ENCODE assay signal across 8 cellular contexts in the genomic region with DNA sequence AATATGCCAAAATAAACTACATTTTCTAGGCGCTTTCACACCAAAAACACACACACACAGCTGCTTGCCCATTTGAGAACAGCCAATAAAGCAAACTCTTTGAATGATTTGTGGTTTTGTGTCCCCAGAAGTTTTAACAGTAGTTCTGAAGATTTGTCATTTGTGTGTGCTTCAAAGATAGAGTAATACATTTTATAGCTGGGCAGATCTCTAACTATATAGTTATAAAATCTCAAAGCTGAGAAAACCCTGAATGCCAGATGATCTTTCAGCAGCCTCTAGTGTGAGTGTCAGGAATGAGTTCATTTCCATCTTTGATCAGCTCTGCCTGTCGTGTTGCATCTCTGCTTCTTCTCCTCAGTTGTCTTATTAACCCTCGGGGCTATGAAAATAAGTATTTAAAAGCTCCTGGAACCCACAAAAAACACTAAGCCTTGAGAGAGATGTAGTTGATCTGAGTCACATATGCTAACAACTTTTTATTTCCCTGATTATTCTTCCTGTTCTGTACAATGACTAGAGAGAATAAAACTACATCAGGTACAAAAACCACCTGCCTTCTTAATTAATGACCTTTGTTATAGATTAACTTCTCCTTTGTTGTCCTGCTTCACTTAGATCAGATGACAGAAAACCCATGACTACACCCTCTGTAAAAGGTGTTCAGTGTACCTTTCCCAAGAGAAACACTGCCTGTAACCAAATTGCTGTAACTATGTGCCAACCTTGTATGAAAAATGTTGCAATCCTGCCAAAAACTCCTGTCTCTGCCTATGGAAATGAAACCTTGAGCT. TPM values are rescaled to one million over a fixed set of nuclear protein-coding genes. Genes with fewer than 3 reads are reported as not detected.
DNase-seq lines count a peak whose midpoint lies in the region; ATAC-seq and TF ChIP-seq lines count a peak whose summit lies in the region.

No MANE protein-coding gene starts in this region.

- H3K27ac ChIP-seq in prostate gland = peak overlapping the region; percentile 6 to 8

- no peaks in the 10 kb centered on the region for H3K36me3 Mint-ChIP-seq in endothelial cell (ENCODE audit: low read depth, unreplicated experiment)

- H3K36me3 ChIP-seq in prostate gland = no peaks in the 10 kb centered on the region

- intact Hi-C loops in prostate gland (cut with DNase I) (loop anchor here (2.0 kb wide), 1 partner anchor 46 kb away; no protein-coding TSS in a partner anchor), left cardiac atrium (cut with DNase I) (loop anchor here in 1 of 2 donors (5.0 kb wide), 1 partner anchor 707 kb away; no protein-coding TSS in a partner anchor)

- no peaks in the 10 kb centered on the region for H3K9me3 ChIP-seq in prostate gland

- no peak for TF ChIP-seq CTCF in HFF-Myc (IDR thresholded peaks at IDR 0.05; ENCODE audit: low read depth, low read length, missing control alignments)
- no peak for TF ChIP-seq CTCF in prostate gland (IDR thresholded peaks at IDR 0.05)
- no peak for TF ChIP-seq CTCF in endothelial cell (IDR thresholded peaks at IDR 0.05; ENCODE audit: unreplicated experiment)

- H3K4me1 Mint-ChIP-seq in endothelial cell (ENCODE audit: unreplicated experiment) = no peaks in the 10 kb centered on the region

- H3K4me1 ChIP-seq in prostate gland (replicated peaks) = no peaks in the 10 kb centered on the region

- no peak overlapping the region for H3K27ac Mint-ChIP-seq in endothelial cell (ENCODE audit: unreplicated experiment)

- H3K4me3 Mint-ChIP-seq in endothelial cell (ENCODE audit: unreplicated experiment) = no peak overlapping the region

- H3K9me3 Mint-ChIP-seq in endothelial cell (ENCODE audit: unreplicated experiment) = no peaks in the 10 kb centered on the region

- ATAC-seq in left cardiac atrium = no peak
- ATAC-seq in GM19351 (IDR thresholded peaks at IDR 0.05; ENCODE audit: unreplicated experiment) = no peak

- WGBS in prostate gland = 18% methylated on average over 3 of the region's 3 CpGs

- H3K27me3 ChIP-seq in prostate gland (replicated peaks; ENCODE audit: insufficient read depth) = no peaks in the 10 kb centered on the region

- DNase-seq in HFF-Myc (ENCODE audit: extremely low read depth, low read depth) (no peak), NCI-H748 (lab: John Stamatoyannopoulos, UW; ENCODE audit: unreplicated experiment) (peak; percentile 65), globus pallidus (ENCODE audit: low spot score) (peak; percentile 38), prostate gland (ENCODE audit: low spot score) (peak; percentile 61), left cardiac atrium (no peak), endothelial cell (ENCODE audit: low spot score) (no peak), SKM-1 treated with dmso at 0.1 percent for 144 hours (lab: John Stamatoyannopoulos, UW; ENCODE audit: unreplicated experiment) (no peak)

- H3K4me3 ChIP-seq in HFF-Myc (replicated peaks; ENCODE audit: low read depth, low read length) = peak overlapping the region; percentile 28
- H3K4me3 ChIP-seq in prostate gland = no peak overlapping the region

- no peak for TF ChIP-seq POLR2A in prostate gland (IDR thresholded peaks at IDR 0.05)

- H3K27me3 Mint-ChIP-seq in endothelial cell (ENCODE audit: unreplicated experiment) = peaks cover 1% of the 10 kb centered on the region

RNA-seq across cellular contexts. Expression of a gene that starts 30.0 kb away (rescaled TPM):
- total RNA-seq in prostate gland = 1 to 10 TPM in 1 of 2 donors, under 1 TPM in 1; 0.91 to 1.4 TPM
- total RNA-seq in left cardiac atrium = under 1 TPM in 1 of 2 donors, not detected in 1; 0.24 TPM
- not detected for total RNA-seq in endothelial cell (ENCODE audit: unreplicated experiment)

Comparison
In these comparisons a context has a peak if more than half of its experiments do, and no peak if none do; other contexts are left out.
1. DNase-seq: peak in NCI-H748 (single experiment), globus pallidus (single experiment) and prostate gland (single experiment); none in HFF-Myc (single experiment), left cardiac atrium (single experiment), endothelial cell (single experiment) and SKM-1 treated with dmso at 0.1 percent for 144 hours (single experiment).